ENCODE assay signal across 1 cellular context in genomic region chr5:134370306-134370870, GRCh38.
TF ChIP-seq lines count a peak whose summit lies in the region.

No MANE protein-coding gene starts in this region.

TF ChIP-seq in H1, 55 proteins besides CTCF, POLR2A, EP300 and RAD21:
- TF ChIP-seq, protein P1, sequence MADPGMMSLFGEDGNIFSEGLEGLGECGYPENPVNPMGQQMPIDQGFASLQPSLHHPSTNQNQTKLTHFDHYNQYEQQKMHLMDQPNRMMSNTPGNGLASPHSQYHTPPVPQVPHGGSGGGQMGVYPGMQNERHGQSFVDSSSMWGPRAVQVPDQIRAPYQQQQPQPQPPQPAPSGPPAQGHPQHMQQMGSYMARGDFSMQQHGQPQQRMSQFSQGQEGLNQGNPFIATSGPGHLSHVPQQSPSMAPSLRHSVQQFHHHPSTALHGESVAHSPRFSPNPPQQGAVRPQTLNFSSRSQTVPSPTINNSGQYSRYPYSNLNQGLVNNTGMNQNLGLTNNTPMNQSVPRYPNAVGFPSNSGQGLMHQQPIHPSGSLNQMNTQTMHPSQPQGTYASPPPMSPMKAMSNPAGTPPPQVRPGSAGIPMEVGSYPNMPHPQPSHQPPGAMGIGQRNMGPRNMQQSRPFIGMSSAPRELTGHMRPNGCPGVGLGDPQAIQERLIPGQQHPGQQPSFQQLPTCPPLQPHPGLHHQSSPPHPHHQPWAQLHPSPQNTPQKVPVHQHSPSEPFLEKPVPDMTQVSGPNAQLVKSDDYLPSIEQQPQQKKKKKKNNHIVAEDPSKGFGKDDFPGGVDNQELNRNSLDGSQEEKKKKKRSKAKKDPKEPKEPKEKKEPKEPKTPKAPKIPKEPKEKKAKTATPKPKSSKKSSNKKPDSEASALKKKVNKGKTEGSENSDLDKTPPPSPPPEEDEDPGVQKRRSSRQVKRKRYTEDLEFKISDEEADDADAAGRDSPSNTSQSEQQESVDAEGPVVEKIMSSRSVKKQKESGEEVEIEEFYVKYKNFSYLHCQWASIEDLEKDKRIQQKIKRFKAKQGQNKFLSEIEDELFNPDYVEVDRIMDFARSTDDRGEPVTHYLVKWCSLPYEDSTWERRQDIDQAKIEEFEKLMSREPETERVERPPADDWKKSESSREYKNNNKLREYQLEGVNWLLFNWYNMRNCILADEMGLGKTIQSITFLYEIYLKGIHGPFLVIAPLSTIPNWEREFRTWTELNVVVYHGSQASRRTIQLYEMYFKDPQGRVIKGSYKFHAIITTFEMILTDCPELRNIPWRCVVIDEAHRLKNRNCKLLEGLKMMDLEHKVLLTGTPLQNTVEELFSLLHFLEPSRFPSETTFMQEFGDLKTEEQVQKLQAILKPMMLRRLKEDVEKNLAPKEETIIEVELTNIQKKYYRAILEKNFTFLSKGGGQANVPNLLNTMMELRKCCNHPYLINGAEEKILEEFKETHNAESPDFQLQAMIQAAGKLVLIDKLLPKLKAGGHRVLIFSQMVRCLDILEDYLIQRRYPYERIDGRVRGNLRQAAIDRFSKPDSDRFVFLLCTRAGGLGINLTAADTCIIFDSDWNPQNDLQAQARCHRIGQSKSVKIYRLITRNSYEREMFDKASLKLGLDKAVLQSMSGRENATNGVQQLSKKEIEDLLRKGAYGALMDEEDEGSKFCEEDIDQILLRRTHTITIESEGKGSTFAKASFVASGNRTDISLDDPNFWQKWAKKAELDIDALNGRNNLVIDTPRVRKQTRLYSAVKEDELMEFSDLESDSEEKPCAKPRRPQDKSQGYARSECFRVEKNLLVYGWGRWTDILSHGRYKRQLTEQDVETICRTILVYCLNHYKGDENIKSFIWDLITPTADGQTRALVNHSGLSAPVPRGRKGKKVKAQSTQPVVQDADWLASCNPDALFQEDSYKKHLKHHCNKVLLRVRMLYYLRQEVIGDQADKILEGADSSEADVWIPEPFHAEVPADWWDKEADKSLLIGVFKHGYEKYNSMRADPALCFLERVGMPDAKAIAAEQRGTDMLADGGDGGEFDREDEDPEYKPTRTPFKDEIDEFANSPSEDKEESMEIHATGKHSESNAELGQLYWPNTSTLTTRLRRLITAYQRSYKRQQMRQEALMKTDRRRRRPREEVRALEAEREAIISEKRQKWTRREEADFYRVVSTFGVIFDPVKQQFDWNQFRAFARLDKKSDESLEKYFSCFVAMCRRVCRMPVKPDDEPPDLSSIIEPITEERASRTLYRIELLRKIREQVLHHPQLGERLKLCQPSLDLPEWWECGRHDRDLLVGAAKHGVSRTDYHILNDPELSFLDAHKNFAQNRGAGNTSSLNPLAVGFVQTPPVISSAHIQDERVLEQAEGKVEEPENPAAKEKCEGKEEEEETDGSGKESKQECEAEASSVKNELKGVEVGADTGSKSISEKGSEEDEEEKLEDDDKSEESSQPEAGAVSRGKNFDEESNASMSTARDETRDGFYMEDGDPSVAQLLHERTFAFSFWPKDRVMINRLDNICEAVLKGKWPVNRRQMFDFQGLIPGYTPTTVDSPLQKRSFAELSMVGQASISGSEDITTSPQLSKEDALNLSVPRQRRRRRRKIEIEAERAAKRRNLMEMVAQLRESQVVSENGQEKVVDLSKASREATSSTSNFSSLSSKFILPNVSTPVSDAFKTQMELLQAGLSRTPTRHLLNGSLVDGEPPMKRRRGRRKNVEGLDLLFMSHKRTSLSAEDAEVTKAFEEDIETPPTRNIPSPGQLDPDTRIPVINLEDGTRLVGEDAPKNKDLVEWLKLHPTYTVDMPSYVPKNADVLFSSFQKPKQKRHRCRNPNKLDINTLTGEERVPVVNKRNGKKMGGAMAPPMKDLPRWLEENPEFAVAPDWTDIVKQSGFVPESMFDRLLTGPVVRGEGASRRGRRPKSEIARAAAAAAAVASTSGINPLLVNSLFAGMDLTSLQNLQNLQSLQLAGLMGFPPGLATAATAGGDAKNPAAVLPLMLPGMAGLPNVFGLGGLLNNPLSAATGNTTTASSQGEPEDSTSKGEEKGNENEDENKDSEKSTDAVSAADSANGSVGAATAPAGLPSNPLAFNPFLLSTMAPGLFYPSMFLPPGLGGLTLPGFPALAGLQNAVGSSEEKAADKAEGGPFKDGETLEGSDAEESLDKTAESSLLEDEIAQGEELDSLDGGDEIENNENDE (IDR thresholded peaks at IDR 0.05; ENCODE audit: insufficient replicate concordance, low read length): no peak
- peak; percentile 10 for TF ChIP-seq TAF7 (optimal IDR thresholded peaks at IDR 0.05; ENCODE audit: borderline replicate concordance, low read depth, low read length)
